In genomic region chr19:48506138-48506733, GRCh38 we compare ENCODE assay signal across 1 cellular context.
A peak's percentile ranks its signal among the peaks of the same experiment; 100 is the strongest.
TF ChIP-seq lines count a peak whose summit lies in the region.

No MANE protein-coding gene starts in this region.

TF ChIP-seq in K562, 482 proteins besides CTCF, POLR2A, EP300 and RAD21 (continues in another document):
- TF ChIP-seq KLF13 (tag; IDR thresholded peaks at IDR 0.05; ENCODE audit: borderline replicate concordance, low read depth), result peak; percentile 26; the same call in 1 of the 2 replicates
- peak; percentile 29; the same call in 1 of the 2 replicates for TF ChIP-seq TEAD4 (IDR thresholded peaks at IDR 0.05; ENCODE audit: low read length)
- no peak for TF ChIP-seq TEAD4 (CRISPR knock-in tag; IDR thresholded peaks at IDR 0.05; ENCODE audit: borderline replicate concordance)
- TF ChIP-seq TRIM28 (IDR thresholded peaks at IDR 0.05), result no peak
- TF ChIP-seq ZNF384 (IDR thresholded peaks at IDR 0.05; ENCODE audit: low read depth, low read length), result peak; percentile 99
- no peak for TF ChIP-seq NFRKB (IDR thresholded peaks at IDR 0.05; ENCODE audit: low read depth)
- no peak for TF ChIP-seq FOXM1 (IDR thresholded peaks at IDR 0.05; ENCODE audit: low read depth)
- no peak for TF ChIP-seq FOXM1 (CRISPR knock-in tag; IDR thresholded peaks at IDR 0.05; ENCODE audit: low read depth)
- no peak for TF ChIP-seq ZNF75A (CRISPR knock-in tag; IDR thresholded peaks at IDR 0.05)
- no peak for TF ChIP-seq STAT5A (IDR thresholded peaks at IDR 0.05; ENCODE audit: borderline replicate concordance, low read length)
- peak; percentile 96 for TF ChIP-seq ZNF239 (CRISPR knock-in tag; IDR thresholded peaks at IDR 0.05)
- no peak for TF ChIP-seq MTA1 (IDR thresholded peaks at IDR 0.05; ENCODE audit: borderline replicate concordance)
- peak; percentile 84 for TF ChIP-seq ARID2 (IDR thresholded peaks at IDR 0.05)
- no peak for TF ChIP-seq MIER1 (IDR thresholded peaks at IDR 0.05; ENCODE audit: low read depth)
- TF ChIP-seq CTCFL (IDR thresholded peaks at IDR 0.05; ENCODE audit: borderline replicate concordance, insufficient read depth, low read depth, low read length, poor library complexity, severe bottlenecking), result no peak
- TF ChIP-seq ZNF23 (CRISPR knock-in tag; IDR thresholded peaks at IDR 0.05), result no peak
- peak in 1 of 2 experiments; percentile 52; a peak in 2 of 4 replicates for TF ChIP-seq RCOR1 (IDR thresholded peaks at IDR 0.05; ENCODE audit: borderline replicate concordance in 1 of 2, low read depth in 2 of 2, low read length in 2 of 2)
- 0 out of 2 replicates have a peak, but pooled peaks have one; percentile 41 for TF ChIP-seq ZBTB49 (CRISPR knock-in tag; IDR thresholded peaks at IDR 0.05; ENCODE audit: borderline replicate concordance)
- TF ChIP-seq U2AF1 (optimal IDR thresholded peaks at IDR 0.05; ENCODE audit: low read depth, low read length), result no peak
- no peak for TF ChIP-seq GATAD2A (IDR thresholded peaks at IDR 0.05)
- TF ChIP-seq TRIM24 (IDR thresholded peaks at IDR 0.05), result no peak
- TF ChIP-seq CBX3 (IDR thresholded peaks at IDR 0.05; ENCODE audit: borderline replicate concordance in 1 of 2, low read length in 2 of 2), result 0 out of 3 replicates have a peak, but pooled peaks of 1 of the 2 experiments have one; percentile 54
- peak in 1 of 2 experiments; percentile 41; a peak in 1 of 4 replicates for TF ChIP-seq MAZ (CRISPR knock-in tag; conservative IDR thresholded peaks at IDR 0.05 in 1 of 2, IDR thresholded peaks at IDR 0.05 in 1 of 2)
- peak; percentile 51; the same call in 1 of the 2 replicates for TF ChIP-seq ATF7 (IDR thresholded peaks at IDR 0.05)
- 0 out of 2 replicates have a peak, but pooled peaks have one; percentile 12 for TF ChIP-seq KLF16 (IDR thresholded peaks at IDR 0.05)
- peak; percentile 21; the same call in 1 of the 2 replicates for TF ChIP-seq JUND (IDR thresholded peaks at IDR 0.05; ENCODE audit: borderline replicate concordance, low read depth, low read length)
- no peak for TF ChIP-seq JUND (tag; IDR thresholded peaks at IDR 0.05; ENCODE audit: borderline replicate concordance, low read depth, low read length)
- no peak for TF ChIP-seq XRCC3 (IDR thresholded peaks at IDR 0.05)
- TF ChIP-seq ZBTB33 (CRISPR knock-in tag; IDR thresholded peaks at IDR 0.05), result peak; percentile 81
- TF ChIP-seq ARID3A (IDR thresholded peaks at IDR 0.05; ENCODE audit: borderline replicate concordance, low read depth, low read length), result 0 out of 2 replicates have a peak, but pooled peaks have one; percentile 21
- 0 out of 4 replicates have a peak, but pooled peaks of 1 of the 2 experiments have one; percentile 69 for TF ChIP-seq ARNT (IDR thresholded peaks at IDR 0.05)
- no peak for TF ChIP-seq ARID4B (CRISPR knock-in tag; IDR thresholded peaks at IDR 0.05)
- TF ChIP-seq SMARCA5 (IDR thresholded peaks at IDR 0.05), result peak; percentile 91; the same call in 1 of the 2 replicates
- no peak for TF ChIP-seq SREBF1 (IDR thresholded peaks at IDR 0.05; ENCODE audit: borderline replicate concordance, low read depth, low read length)
- peak; percentile 87 for TF ChIP-seq DEAF1 (CRISPR knock-in tag; IDR thresholded peaks at IDR 0.05)
- TF ChIP-seq ZNF609 (CRISPR knock-in tag; IDR thresholded peaks at IDR 0.05; ENCODE audit: borderline replicate concordance), result no peak
- TF ChIP-seq RBM25 (IDR thresholded peaks at IDR 0.05; ENCODE audit: low read depth, low read length, severe bottlenecking), result peak; percentile 87
- TF ChIP-seq NBN (IDR thresholded peaks at IDR 0.05; ENCODE audit: low read depth), result 0 out of 2 replicates have a peak, but pooled peaks have one; percentile 52
- TF ChIP-seq CC2D1A (IDR thresholded peaks at IDR 0.05), result peak; percentile 78
- no peak for TF ChIP-seq FOXO4 (CRISPR knock-in tag; IDR thresholded peaks at IDR 0.05)
- TF ChIP-seq HCFC1 (IDR thresholded peaks at IDR 0.05; ENCODE audit: low read depth, low read length), result peak; percentile 25; the same call in 1 of the 2 replicates
